In genomic region chr12:72989458-72989947, GRCh38 we compare ENCODE assay signal across 25 cellular contexts.
"Had no signal": no experiment of that assay in that cellular context is flagged by ENCODE, and none has a peak within 500 bp of the region (broad histone marks: within the 10 kb centered on the region; RNA-seq: fewer than 3 reads in every experiment).

No MANE protein-coding gene starts in this region.

- H3K4me1 ChIP-seq: adrenal gland, Peyer's patch, SJCRH30 had no signal

- ATAC-seq: activated CD8-positive, alpha-beta T cell treated with anti-CD3 and anti-CD28 coated beads for 36 hours; activated T-cell treated with anti-CD3 and anti-CD28 coated beads, Interleukin-2, amount 50 U/mL, for 72 hours; T-helper 17 cell had no signal

- H3K27ac ChIP-seq: adrenal gland, Peyer's patch, RWPE1, SJCRH30 had no signal

- H3K36me3 ChIP-seq: adrenal gland, Peyer's patch, SJCRH30 had no signal

- H3K9me3 ChIP-seq: adrenal gland, Peyer's patch, SJCRH30 had no signal

- DNase-seq: activated CD4-positive, alpha-beta T cell treated with anti-CD3 and anti-CD28 coated beads for 4 hours; activated CD8-positive, alpha-beta memory T cell treated with anti-CD3 and anti-CD28 coated beads, Interleukin-2, amount 50 U/mL, for 4 hours; activated CD8-positive, alpha-beta T cell treated with anti-CD3 and anti-CD28 coated beads for 36 hours; activated gamma-delta T cell treated with Interleukin-2 at 50 U/mL for 16 hours; activated naive CD4-positive, alpha-beta T cell treated with anti-CD3 and anti-CD28 coated beads, Interleukin-2, amount 50 U/mL, for 16 hours; activated naive CD8-positive, alpha-beta T cell treated with anti-CD3 and anti-CD28 coated beads, Interleukin-2, amount 10 ng/mL, durations not matched to agents 7 days and 5 days; activated T-cell treated with anti-CD3 and anti-CD28 coated beads, Interleukin-2, amount 50 U/mL, for 72 hours; adrenal gland; anterior cingulate cortex; KG1; NCI-H1048; NCI-H146; NCI-H187 treated with DMSO at 0.1 percent for 48 hours; NCI-H2171; NCI-H2227 treated with DMSO at 0.1 percent for 48 hours; NCI-H446 treated with DMSO at 0.1 percent for 48 hours; NCI-H524 treated with DMSO at 0.1 percent for 48 hours; NCI-H748 treated with DMSO at 0.1 percent for 48 hours; NK-92 treated with Interleukin-12 subunit alpha and Interleukin-12 subunit beta, amount 100 ng/mL, for 24 hours; Peyer's patch; Right ventricle myocardium superior; SJCRH30; T-helper 17 cell; T-helper 9 cell had no signal

- H3K27me3 ChIP-seq: adrenal gland, Peyer's patch, SJCRH30 had no signal

- H3K4me3 ChIP-seq: adrenal gland, Peyer's patch, SJCRH30 had no signal
